Comparison of ENCODE assay signal across 17 cellular contexts in genomic region chr6:166530211-166531045, GRCh38. TPM values are rescaled to one million over a fixed set of nuclear protein-coding genes. Genes with fewer than 3 reads are reported as not detected.
"Had no signal": no experiment of that assay in that cellular context is flagged by ENCODE, and none has a peak within 500 bp of the region (broad histone marks: within the 10 kb centered on the region; RNA-seq: fewer than 3 reads in every experiment).

No MANE protein-coding gene starts in this region.

- DNase-seq: activated CD4-positive, alpha-beta memory T cell treated with anti-CD3 and anti-CD28 coated beads for 36 hours; activated CD4-positive, alpha-beta T cell treated with anti-CD3 and anti-CD28 coated beads for 1 hour; activated gamma-delta T cell treated with Interleukin-2 at 50 U/mL for 16 hours; activated T-cell treated with anti-CD3 and anti-CD28 coated beads, Interleukin-2, amount 50 U/mL, for 72 hours; central memory CD4-positive, alpha-beta T cell; effector CD8-positive, alpha-beta T cell; kidney; left ventricle myocardium inferior; mesendoderm; pancreas; stimulated activated CD4-positive, alpha-beta T cell treated with anti-CD3 and anti-CD28 coated beads, Interleukin-4, amount 100 ng/mL, for 4 hours; thyroid gland had no signal

- H3K27me3 ChIP-seq: ascending aorta, hepatocyte, pancreas, thyroid gland had no signal

- H3K79me2 ChIP-seq: hepatocyte had no signal

- H3K27ac ChIP-seq: ascending aorta, coronary artery, epithelial cell of prostate, hepatocyte, left ventricle myocardium inferior, pancreas, thyroid gland had no signal

- H3K4me1 ChIP-seq: ascending aorta, left ventricle myocardium inferior, pancreas, thyroid gland had no signal

- ATAC-seq: activated T-cell treated with anti-CD3 and anti-CD28 coated beads, Interleukin-2, amount 50 U/mL, for 72 hours; pancreas had no signal

- FAIRE-seq: kidney, pancreas, urothelium cell line had no signal

- H3K9me3 ChIP-seq: ascending aorta, left ventricle myocardium inferior, pancreas, thyroid gland had no signal

- H3K4me2 ChIP-seq: hepatocyte had no signal

- H3K4me3 ChIP-seq: ascending aorta, coronary artery, hepatocyte, left ventricle myocardium inferior, pancreas, thyroid gland had no signal

- H2AFZ ChIP-seq: hepatocyte had no signal

RNA-seq across cellular contexts. Expression of gene RAMACL, which starts 56.0 kb away (rescaled TPM):
- total RNA-seq: ascending aorta had no signal
